ENCODE assay signal across 13 cellular contexts in the genomic region with DNA sequence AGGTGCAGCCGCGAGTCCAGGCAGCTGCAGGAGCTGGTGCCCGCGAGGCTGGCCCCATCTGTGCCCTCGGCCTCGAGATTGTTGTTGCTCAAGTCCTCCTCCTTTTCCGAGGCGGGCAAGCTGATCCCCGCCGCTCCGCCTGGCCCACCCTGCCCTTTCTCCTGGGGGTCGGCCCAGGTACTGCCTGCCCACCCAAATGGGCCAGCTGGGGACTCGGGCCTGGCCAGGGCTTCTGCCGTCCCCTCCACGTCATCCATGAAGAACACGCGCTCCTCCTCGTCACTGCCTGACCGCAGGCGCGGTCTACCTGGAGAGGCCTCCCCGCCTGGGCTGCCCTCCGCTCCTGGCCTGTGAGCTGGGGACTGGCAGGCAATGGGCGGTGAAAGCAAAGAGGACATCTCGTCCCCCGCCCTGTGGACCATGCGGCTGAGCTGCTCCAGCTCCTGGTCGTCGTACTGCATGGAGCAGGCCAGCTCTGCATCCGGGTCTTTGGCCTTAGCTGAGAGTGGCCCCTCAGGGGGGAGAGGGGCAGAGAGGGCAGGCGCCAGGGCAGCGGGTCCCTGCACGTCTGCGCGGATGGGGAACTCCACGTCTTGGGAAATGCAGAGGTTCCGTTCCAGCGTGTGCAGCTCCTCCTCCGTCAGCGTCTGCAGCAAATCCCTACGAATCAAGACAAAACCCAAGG.
"Had no signal": no experiment of that assay in that cellular context is flagged by ENCODE, and none has a peak within 500 bp of the region (broad histone marks: within the 10 kb centered on the region; RNA-seq: fewer than 3 reads in every experiment).

No MANE protein-coding gene starts in this region.

- H3K9me3 Mint-ChIP-seq: immature natural killer cell had no signal

- H3K4me3 ChIP-seq: body of pancreas, right lobe of liver had no signal

- H3K4me1 ChIP-seq: body of pancreas, foreskin keratinocyte, right lobe of liver had no signal

- H3K36me3 ChIP-seq: right lobe of liver had no signal

- H3K27ac ChIP-seq: body of pancreas, foreskin keratinocyte, right lobe of liver had no signal

- H3K4me3 Mint-ChIP-seq: activated CD4-positive, alpha-beta T cell treated with anti-CD3 and anti-CD28 coated beads, Interleukin-2, amount 10 ng/mL, durations not matched to agents 7 days and 5 days; immature natural killer cell; naive B cell; T-helper 2 cell treated with Interferon-gamma antibody and Interleukin-4, amounts not matched to agents 5 μg/mL and 100 μg/mL, for 36 hours had no signal

- H3K4me1 Mint-ChIP-seq: activated CD4-positive, alpha-beta T cell treated with anti-CD3 and anti-CD28 coated beads, Interleukin-2, amount 10 ng/mL, durations not matched to agents 7 days and 5 days had no signal

- H3K9me3 ChIP-seq: right lobe of liver had no signal

- H3K36me3 Mint-ChIP-seq: activated naive CD4-positive, alpha-beta T cell treated with anti-CD3 and anti-CD28 coated beads, Interleukin-2, amount 50 U/mL, for 72 hours had no signal

- DNase-seq: activated CD4-positive, alpha-beta T cell treated with anti-CD3 and anti-CD28 coated beads, Interleukin-2, amount 10 ng/mL, durations not matched to agents 7 days and 5 days; activated T-cell treated with anti-CD3 and anti-CD28 coated beads, Interleukin-2, amount 50 U/mL, for 1 hour; body of pancreas; caudate nucleus; effector memory CD4-positive, alpha-beta T cell; foreskin keratinocyte; glutamatergic neuron; immature natural killer cell; naive B cell; stimulated activated CD4-positive, alpha-beta T cell treated with anti-CD3 and anti-CD28 coated beads, Interleukin-1b, Interleukin-23, amount 100 ng/mL, for 48 hours had no signal

- ATAC-seq: activated naive CD4-positive, alpha-beta T cell treated with anti-CD3 and anti-CD28 coated beads, Interleukin-2, amount 50 U/mL, for 72 hours; body of pancreas; foreskin keratinocyte had no signal

- H3K27ac Mint-ChIP-seq: activated CD4-positive, alpha-beta T cell treated with anti-CD3 and anti-CD28 coated beads, Interleukin-2, amount 10 ng/mL, durations not matched to agents 7 days and 5 days; immature natural killer cell; T-helper 2 cell treated with Interferon-gamma antibody and Interleukin-4, amounts not matched to agents 5 μg/mL and 100 μg/mL, for 36 hours had no signal

- H3K27me3 ChIP-seq: body of pancreas, foreskin keratinocyte, right lobe of liver had no signal
